In the genomic region with DNA sequence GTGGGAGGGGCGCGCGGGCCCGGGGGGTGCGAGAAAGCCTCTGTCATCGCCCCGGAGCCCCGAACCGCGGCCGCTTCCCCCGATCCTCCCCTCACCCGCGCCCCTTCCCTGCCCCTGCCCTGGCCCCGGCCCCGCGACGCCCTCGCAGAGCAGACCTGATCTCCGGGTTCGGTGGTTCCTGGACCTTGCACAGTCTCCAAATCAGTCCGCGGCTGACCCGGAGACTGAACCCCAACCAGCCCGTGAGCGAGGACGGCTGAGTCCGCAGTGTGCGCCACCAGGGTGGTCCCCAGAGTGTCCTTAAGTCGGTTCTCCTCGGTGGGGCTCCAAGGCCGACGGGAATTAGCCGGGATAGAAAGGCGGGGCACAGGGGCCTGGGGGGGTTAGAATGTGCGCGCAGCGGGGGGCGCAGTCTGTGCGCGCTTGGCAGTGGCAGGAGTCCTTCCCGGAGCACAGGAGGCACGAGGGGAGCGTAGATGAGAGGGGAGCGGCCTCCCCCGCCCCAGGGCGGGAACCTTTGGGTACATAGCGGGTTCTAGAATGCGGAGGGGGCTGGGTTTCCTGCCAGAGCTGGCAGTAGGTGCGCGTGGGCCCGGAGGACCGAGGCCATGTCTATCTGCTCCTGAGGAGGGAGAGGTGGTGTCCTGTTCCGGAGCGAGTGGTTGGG, we compare ENCODE assay signal across 8 cellular contexts. TPM values are rescaled to one million over a fixed set of nuclear protein-coding genes. Genes with fewer than 3 reads are reported as not detected.
A peak's percentile ranks its signal among the peaks of the same experiment; 100 is the strongest.
DNase-seq lines count a peak whose midpoint lies in the region; ATAC-seq and TF ChIP-seq lines count a peak whose summit lies in the region.

No MANE protein-coding gene starts in this region.

- H3K27me3 Mint-ChIP-seq in Caco-2 (ENCODE audit: insufficient read depth, unreplicated experiment) = no peaks in the 10 kb centered on the region
- peaks cover 21% of the 10 kb centered on the region for H3K27me3 Mint-ChIP-seq in GM23338 (ENCODE audit: insufficient read depth, low read depth, poor library complexity)
- H3K27me3 Mint-ChIP-seq in type B pancreatic cell = no peaks in the 10 kb centered on the region

- 0 out of 2 replicates have a peak, but pooled peaks cover 2% of the 10 kb centered on the region for H4K20me1 ChIP-seq in GM23338 (replicated peaks; ENCODE audit: insufficient read depth)

- peak overlapping the region; percentile 85 for H3K9ac ChIP-seq in SK-N-MC (ENCODE audit: insufficient read length)

- peaks cover 27% of the 10 kb centered on the region for H3F3A ChIP-seq in GM23338 (replicated peaks; ENCODE audit: low read depth)

- 5 to 6% methylated on average over 44 to 45 of the region's 55 CpGs for WGBS in mesodermal cell (ENCODE audit: insufficient coverage in 2 of 2), 2 experiments

- H3K27ac Mint-ChIP-seq in Caco-2 (ENCODE audit: unreplicated experiment) = no peak overlapping the region
- no peak overlapping the region for H3K27ac Mint-ChIP-seq in GM23338
- no peak overlapping the region for H3K27ac Mint-ChIP-seq in type B pancreatic cell

- peak; percentile 35 for ATAC-seq in GM23338

- H3K4me3 Mint-ChIP-seq in Caco-2 (ENCODE audit: unreplicated experiment) (no peak overlapping the region), GM23338 (peak overlapping the region; percentile 83), type B pancreatic cell (peak overlapping the region; percentile 88)

- intact Hi-C loops in Caco-2 (cut with micrococcal nuclease; ENCODE audit: unreplicated experiment) (no loop called here), dorsolateral prefrontal cortex (cut with DNase I) (no loop called here)

- H3K4me3 ChIP-seq in Caco-2 (ENCODE audit: low read depth, low read length) = peak overlapping the region; percentile 16
- peak overlapping the region; percentile 83 for H3K4me3 ChIP-seq in GM23338
- H3K4me3 ChIP-seq in SK-N-MC = peak overlapping the region; percentile 91
- H3K4me3 ChIP-seq in dorsolateral prefrontal cortex = peak overlapping the region; percentile 47 to 95 (median 72)
- H3K4me3 ChIP-seq in mesodermal cell (ENCODE audit: extremely low read depth, insufficient read depth, low read length, poor library complexity, severe bottlenecking) = peak overlapping the region; percentile 86

- TF ChIP-seq CTCF in Caco-2 (IDR thresholded peaks at IDR 0.05; ENCODE audit: insufficient read depth in 1 of 2, low read depth in 1 of 2, low read length in 1 of 2, severe bottlenecking in 1 of 2, unreplicated experiment in 1 of 2) (no peak), GM23338 (conservative IDR thresholded peaks at IDR 0.05; ENCODE audit: low read depth in 2 of 2) (no peak), dorsolateral prefrontal cortex (IDR thresholded peaks at IDR 0.05 in 54 of 56, conservative IDR thresholded peaks at IDR 0.05 in 2 of 56; ENCODE audit: low read depth in 1 of 56, partially characterized antibody in 56 of 56) (no peak), type B pancreatic cell (conservative IDR thresholded peaks at IDR 0.05) (no peak)

- BruUV-seq in Caco-2 (replicated peaks; lab: Mats Ljungman, UMichigan) = no TSS peak

- no peaks in the 10 kb centered on the region for H3K36me3 ChIP-seq in Caco-2 (ENCODE audit: control insufficient read depth, insufficient read depth, low read length)
- H3K36me3 ChIP-seq in GM23338 (ENCODE audit: insufficient read depth) = no peaks in the 10 kb centered on the region
- H3K36me3 ChIP-seq in SK-N-MC (ENCODE audit: insufficient read depth, low read length) = no peaks in the 10 kb centered on the region
- peaks cover 25% of the 10 kb centered on the region for H3K36me3 ChIP-seq in mesodermal cell (ENCODE audit: control insufficient read depth, insufficient read depth, low read length)

- POLR2A ChIA-PET in Caco-2 (lab: Charles Lee) = no interaction called here

- no peaks in the 10 kb centered on the region for H3K9me3 ChIP-seq in Caco-2
- H3K9me3 ChIP-seq in SK-N-MC (ENCODE audit: low read depth, low read length) = no peaks in the 10 kb centered on the region
- no peaks in the 10 kb centered on the region for H3K9me3 ChIP-seq in mesodermal cell (ENCODE audit: control insufficient read depth, low read length)

- no peaks in the 10 kb centered on the region for H3K4me1 ChIP-seq in Caco-2
- H3K4me1 ChIP-seq in GM23338 (ENCODE audit: insufficient read depth) = peaks cover 5% of the 10 kb centered on the region; the same call in 1 of the 2 replicates
- peaks cover 10% of the 10 kb centered on the region for H3K4me1 ChIP-seq in mesodermal cell (ENCODE audit: control insufficient read depth, insufficient read depth, low read length, poor library complexity, severe bottlenecking)

- peak overlapping the region; percentile 86 for H3K4me2 ChIP-seq in GM23338

- H3K27ac ChIP-seq in GM23338 (ENCODE audit: low read depth) (no peak overlapping the region), SK-N-MC (peak overlapping the region; percentile 78), dorsolateral prefrontal cortex (peak overlapping the region in 42 of 59 donors; percentile 2 to 82 (median 62)), mesodermal cell (ENCODE audit: low read depth, low read length, severe bottlenecking) (peak overlapping the region; percentile 29)

- H3K79me2 ChIP-seq in GM23338 (replicated peaks; ENCODE audit: insufficient read depth) = no peaks in the 10 kb centered on the region

- CTCF ChIA-PET in Caco-2 (lab: Charles Lee) = no interaction called here

- no peaks in the 10 kb centered on the region for H3K9me2 ChIP-seq in GM23338 (ENCODE audit: insufficient read depth)

- peak overlapping the region; percentile 96 for H2AFZ ChIP-seq in GM23338

- no peaks in the 10 kb centered on the region for H3K27me3 ChIP-seq in Caco-2 (replicated peaks; ENCODE audit: control insufficient read depth, insufficient read depth, low read length)
- no peaks in the 10 kb centered on the region; the same call in 1 of the 2 replicates for H3K27me3 ChIP-seq in GM23338 (ENCODE audit: insufficient read depth)
- no peaks in the 10 kb centered on the region for H3K27me3 ChIP-seq in dorsolateral prefrontal cortex

- H3K4me1 Mint-ChIP-seq in Caco-2 (ENCODE audit: low read depth, unreplicated experiment) (no peaks in the 10 kb centered on the region), GM23338 (peaks cover 5% of the 10 kb centered on the region; the same call in 1 of the 3 replicates), type B pancreatic cell (ENCODE audit: unreplicated experiment) (no peaks in the 10 kb centered on the region)

- peaks cover 27% of the 10 kb centered on the region for H3K36me3 Mint-ChIP-seq in Caco-2 (ENCODE audit: insufficient read depth, unreplicated experiment)
- H3K36me3 Mint-ChIP-seq in GM23338 (ENCODE audit: low read depth) = no peaks in the 10 kb centered on the region; the same call in 2 of the 3 replicates
- no peaks in the 10 kb centered on the region for H3K36me3 Mint-ChIP-seq in type B pancreatic cell

- H3K9me3 Mint-ChIP-seq in Caco-2 (ENCODE audit: unreplicated experiment) (no peaks in the 10 kb centered on the region), GM23338 (no peaks in the 10 kb centered on the region; the same call in 2 of the 3 replicates), type B pancreatic cell (no peaks in the 10 kb centered on the region)

- peak in 1 of 2 experiments; percentile 31 for DNase-seq in Caco-2
- DNase-seq in GM23338 (ENCODE audit: low spot score) = peak; percentile 72
- no peak for DNase-seq in SK-N-MC (ENCODE audit: low read depth, low spot score)
- peak in 2 of 10 donors; percentile 38 to 43 for DNase-seq in dorsolateral prefrontal cortex
- no peak for DNase-seq in type B pancreatic cell (ENCODE audit: extremely low spot score, unreplicated experiment)
- DNase-seq in NCI-H187 treated with DMSO at 0.1 percent for 48 hours (lab: John Stamatoyannopoulos, UW) = no peak
- DNase-seq in HPDE6-E6E7 (ENCODE audit: extremely low spot score) = no peak

RNA-seq across cellular contexts. Expression of a gene that starts 0.8 kb away (rescaled TPM):
- total RNA-seq in Caco-2 (2022) = 1.6 and 2.1 TPM in 2 replicates
- 16.3 and 17.7 TPM in 2 replicates for total RNA-seq in GM23338 (2014; rRNA removed; shearing (Covaris generic))
- polyA plus RNA-seq in GM23338 (2016; fragmentation: Nextera tagmentation; extraction: Ambion mirVana) = 6.2 and 6.7 TPM in 2 replicates
- total RNA-seq in dorsolateral prefrontal cortex = 1 to 10 TPM; 1.0 to 8.5 (median 3.1) TPM
- 17.2 TPM for polyA plus RNA-seq in mesodermal cell (2013, experiment 1 of 2)
- 14.0 TPM for polyA plus RNA-seq in mesodermal cell (2013, experiment 2 of 2)
- total RNA-seq in type B pancreatic cell (ENCODE audit: low replicate concordance) = 6.9 and 11.7 TPM in 2 replicates

RNA-seq across cellular contexts. Expression of a gene that starts 14.1 kb away (rescaled TPM):
- total RNA-seq in Caco-2 (2022) = 710 and 745 TPM in 2 replicates
- 949 and 964 TPM in 2 replicates for total RNA-seq in GM23338 (2014; rRNA removed; shearing (Covaris generic))
- 1,113 and 1,261 TPM in 2 replicates for polyA plus RNA-seq in GM23338 (2016; fragmentation: Nextera tagmentation; extraction: Ambion mirVana)
- total RNA-seq in dorsolateral prefrontal cortex = 100 to 1,000 TPM; 147 to 261 (median 187) TPM
- 543 TPM for polyA plus RNA-seq in mesodermal cell (2013, experiment 1 of 2)
- polyA plus RNA-seq in mesodermal cell (2013, experiment 2 of 2) = 637 TPM
- 450 and 545 TPM in 2 replicates for total RNA-seq in type B pancreatic cell (ENCODE audit: low replicate concordance)

RNA-seq across cellular contexts. Expression of a gene that starts 20.8 kb away (rescaled TPM):
- total RNA-seq in Caco-2 (2022) (71.0 and 73.7 TPM in 2 replicates), dorsolateral prefrontal cortex (1 to 10 TPM; 1.9 to 8.9 (median 4.8) TPM), type B pancreatic cell (ENCODE audit: low replicate concordance) (25.6 and 53.5 TPM in 2 replicates)
- 54.1 and 57.9 TPM in 2 replicates for total RNA-seq in GM23338 (2014; rRNA removed; shearing (Covaris generic))
- polyA plus RNA-seq in GM23338 (2016; fragmentation: Nextera tagmentation; extraction: Ambion mirVana) = 47.5 and 50.3 TPM in 2 replicates
- polyA plus RNA-seq in mesodermal cell (2013, experiment 1 of 2) = 24.9 TPM
- polyA plus RNA-seq in mesodermal cell (2013, experiment 2 of 2) = 20.3 TPM

RNA-seq across cellular contexts. Expression of a gene that starts 46.4 kb away (rescaled TPM):
- total RNA-seq in Caco-2 (2022) (80.2 and 80.8 TPM in 2 replicates), dorsolateral prefrontal cortex (10 to 100 TPM in 118 of 120 experiments, 1 to 10 TPM in 2; 9.3 to 27.2 (median 15.5) TPM), type B pancreatic cell (ENCODE audit: low replicate concordance) (65.0 and 70.6 TPM in 2 replicates)
- total RNA-seq in GM23338 (2014; rRNA removed; shearing (Covaris generic)) = 68.4 and 78.3 TPM in 2 replicates
- polyA plus RNA-seq in GM23338 (2016; fragmentation: Nextera tagmentation; extraction: Ambion mirVana) = 48.7 and 51.5 TPM in 2 replicates
- 48.4 TPM for polyA plus RNA-seq in mesodermal cell (2013, experiment 1 of 2)
- 42.4 TPM for polyA plus RNA-seq in mesodermal cell (2013, experiment 2 of 2)

Comparison
In these comparisons a context has a peak if more than half of its experiments do, and no peak if none do; other contexts are left out.
1. H3K4me3 ChIP-seq: peak in every context shown above with its lines; median percentile 91 in SK-N-MC; 86 in mesodermal cell; 83 in GM23338; 72 in dorsolateral prefrontal cortex; 16 in Caco-2.